17 cellular contexts compared by ENCODE assay signal in the genomic region with DNA sequence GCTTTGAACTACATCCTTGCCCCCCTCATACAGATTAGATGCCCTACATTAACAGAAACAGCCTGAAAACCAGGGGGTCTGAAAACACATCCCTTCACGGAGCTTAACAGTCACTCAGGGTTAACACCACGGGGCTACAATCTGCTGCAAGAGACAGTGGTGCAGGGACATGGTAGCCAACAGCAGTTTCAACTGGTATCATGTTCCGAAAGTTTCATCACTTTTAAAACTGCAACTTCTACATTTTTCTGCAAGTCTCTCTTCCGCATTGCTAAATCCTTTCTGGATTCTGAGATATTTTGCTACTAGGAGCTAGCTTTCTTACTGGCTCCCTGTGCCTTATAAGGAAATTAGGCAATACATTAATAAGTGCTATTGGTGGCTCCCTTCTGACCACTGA.
DNase-seq lines count a peak whose midpoint lies in the region; ATAC-seq and TF ChIP-seq lines count a peak whose summit lies in the region.
"Had no signal": no experiment of that assay in that cellular context is flagged by ENCODE, and none has a peak within 500 bp of the region (broad histone marks: within the 10 kb centered on the region; RNA-seq: fewer than 3 reads in every experiment).

No MANE protein-coding gene starts in this region.

- no peaks in the 10 kb centered on the region for H4K20me1 ChIP-seq in KMS-11 (ENCODE audit: insufficient read depth)

- 46 to 79% (median 69%) methylated on average over 4 of the region's 4 CpGs for WGBS in spleen, 5 donors

- ATAC-seq in left ventricle myocardium superior (peak; percentile 43), GM21515 (IDR thresholded peaks at IDR 0.05; ENCODE audit: unreplicated experiment) (no peak)
- ATAC-seq: activated CD8-positive, alpha-beta T cell treated with anti-CD3 and anti-CD28 coated beads, Interleukin-2, amount 10 ng/mL, durations not matched to agents 7 days and 5 days; HCT116 had no signal

- intact Hi-C loops in left ventricle myocardium superior (cut with micrococcal nuclease), result no loop called here
- intact Hi-C loops in spleen (cut with DNase I; ENCODE audit: low total_unique reads), result no loop called here

- H3K9me3 ChIP-seq in spleen, result no peaks in the 10 kb centered on the region
- H3K9me3 ChIP-seq: ascending aorta, sigmoid colon had no signal

- H2AFZ ChIP-seq in KMS-11 (ENCODE audit: low read depth), result peak overlapping the region; percentile 15; the same call in 1 of the 2 replicates

- TF ChIP-seq CTCF in KMS-11 (conservative IDR thresholded peaks at IDR 0.05; ENCODE audit: low read depth, low read length) (no peak), spleen (IDR thresholded peaks at IDR 0.05 in 8 of 11, conservative IDR thresholded peaks at IDR 0.05 in 3 of 11) (no peak)

- peak overlapping the region; percentile 79 for H3K4me2 ChIP-seq in KMS-11

- DNase-seq in SKM-1 (lab: John Stamatoyannopoulos, UW; ENCODE audit: unreplicated experiment) (peak; percentile 94), left ventricle myocardium superior (no peak), spleen (no peak), KG1 (lab: John Stamatoyannopoulos, UW) (no peak), cortex of kidney (lab: John Stamatoyannopoulos, UW) (no peak)
- DNase-seq: activated CD8-positive, alpha-beta T cell treated with anti-CD3 and anti-CD28 coated beads, Interleukin-2, amount 10 ng/mL, durations not matched to agents 7 days and 5 days; activated effector memory CD4-positive, alpha-beta T cell treated with Interleukin-2 at 50 U/mL for 16 hours; C1 segment of cervical spinal cord; DMS79 treated with DMSO at 0.1 percent for 48 hours; dorsolateral prefrontal cortex; NCI-H446; sigmoid colon had no signal

- no peaks in the 10 kb centered on the region for H3K36me3 ChIP-seq in KMS-11 (ENCODE audit: insufficient read depth)
- H3K36me3 ChIP-seq in spleen, result peaks cover 0 to under 1% (median 0%) of the 10 kb centered on the region in 6 donors
- H3K36me3 ChIP-seq: ascending aorta, sigmoid colon had no signal

- H3K4me3 ChIP-seq in KMS-11 (IDR thresholded peaks at IDR 0.05; ENCODE audit: insufficient read depth, low read depth, low read length) (no peak overlapping the region), spleen (no peak overlapping the region)
- H3K4me3 ChIP-seq: ascending aorta, dorsolateral prefrontal cortex, sigmoid colon had no signal

- H3K27me3 ChIP-seq in KMS-11 (ENCODE audit: insufficient read depth, low read depth) (no peaks in the 10 kb centered on the region), spleen (replicated peaks in 1 of 7) (no peaks in the 10 kb centered on the region)
- H3K27me3 ChIP-seq: ascending aorta, dorsolateral prefrontal cortex, sigmoid colon had no signal

- peaks cover 4% of the 10 kb centered on the region; the same call in 1 of the 2 replicates for H3K79me2 ChIP-seq in KMS-11 (ENCODE audit: insufficient read depth, low read depth)

- no peak for TF ChIP-seq POLR2A in spleen (IDR thresholded peaks at IDR 0.05)

- H3K9ac ChIP-seq in KMS-11, result peak overlapping the region; percentile 13; the same call in 1 of the 2 replicates

- H3K4me1 ChIP-seq in KMS-11 (ENCODE audit: low read depth, poor library complexity, severe bottlenecking) (peaks cover 75% of the 10 kb centered on the region), spleen (peaks cover 5 to 84% (median 48%) of the 10 kb centered on the region in 6 donors)

- peak overlapping the region; percentile 72 for H3K27ac ChIP-seq in KMS-11
- peak overlapping the region; percentile 5 to 91 (median 76) for H3K27ac ChIP-seq in spleen
- H3K27ac ChIP-seq: ascending aorta, sigmoid colon, VCaP had no signal
